26 cellular contexts compared by ENCODE assay signal in the genomic region with DNA sequence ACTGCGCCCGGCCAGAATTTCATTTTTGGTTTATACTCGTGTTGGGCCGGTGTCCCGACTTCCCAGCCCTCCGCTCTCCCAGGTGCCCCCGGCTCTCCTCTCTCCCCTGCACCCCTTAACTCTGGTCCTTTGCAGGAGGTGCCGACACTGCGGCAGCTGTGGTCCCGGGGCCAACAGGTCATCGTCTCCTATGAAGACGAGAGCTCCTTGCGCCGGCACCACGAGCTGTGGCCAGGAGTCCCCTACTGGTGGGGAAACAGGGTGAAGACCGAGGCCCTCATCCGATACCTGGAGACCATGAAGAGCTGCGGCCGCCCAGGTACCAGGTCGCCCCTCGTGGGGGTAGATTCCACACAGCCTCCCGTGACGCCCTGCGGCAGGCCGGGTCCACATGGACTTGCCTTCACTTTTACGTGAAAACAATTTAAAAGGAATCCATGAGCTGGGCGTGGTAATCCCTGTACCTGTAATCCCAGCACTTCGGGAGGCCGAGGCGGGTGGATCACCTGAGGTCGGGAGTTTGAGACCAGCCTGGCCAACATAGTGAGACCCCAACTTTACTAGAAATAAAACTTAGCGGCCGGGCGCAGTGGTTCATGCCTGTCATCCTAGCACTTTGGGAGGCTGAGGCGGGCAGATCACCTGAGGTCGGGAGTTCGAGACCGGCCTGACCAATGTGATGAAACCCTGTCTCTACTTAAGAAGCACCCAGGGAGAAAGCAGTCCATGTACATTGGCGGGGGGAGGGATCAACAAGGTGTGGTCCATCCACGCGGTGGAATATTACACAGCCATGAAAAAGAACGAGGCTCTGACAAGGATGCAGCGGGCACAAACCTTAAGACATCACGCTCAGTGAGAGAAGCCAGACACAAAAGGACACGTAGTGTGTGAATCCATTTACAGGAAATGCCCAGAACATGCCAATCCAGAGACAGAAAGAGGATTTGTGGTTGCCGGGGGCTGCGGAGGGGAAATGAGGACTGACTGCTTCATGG. TPM values are rescaled to one million over a fixed set of nuclear protein-coding genes. Genes with fewer than 3 reads are reported as not detected.
DNase-seq lines count a peak whose midpoint lies in the region; TF ChIP-seq lines count a peak whose summit lies in the region.
"Had no signal": no experiment of that assay in that cellular context is flagged by ENCODE, and none has a peak within 500 bp of the region (broad histone marks: within the 10 kb centered on the region; RNA-seq: fewer than 3 reads in every experiment).

No MANE protein-coding gene starts in this region.

- H3K27me3 ChIP-seq in H7 (ENCODE audit: control insufficient read depth, insufficient read depth, low read length), result no peaks in the 10 kb centered on the region
- H3K27me3 ChIP-seq: ascending aorta, thyroid gland had no signal

- no peak overlapping the region for H3K4me3 ChIP-seq in H7 (ENCODE audit: insufficient read depth, low read depth, low read length)
- H3K4me3 ChIP-seq: ascending aorta, thyroid gland had no signal

- TF ChIP-seq CTCF in GM13976 (IDR thresholded peaks at IDR 0.05; ENCODE audit: borderline replicate concordance, control extremely low read depth, extremely low read depth, insufficient read depth, missing control alignments) (no peak), endothelial cell (IDR thresholded peaks at IDR 0.05; ENCODE audit: unreplicated experiment) (no peak)

- no peaks in the 10 kb centered on the region for H3K27me3 Mint-ChIP-seq in endothelial cell (ENCODE audit: unreplicated experiment)
- H3K27me3 Mint-ChIP-seq: activated B cell treated with CpG ODN at 0.5 μM for 24 hours; activated naive CD8-positive, alpha-beta T cell; IgD-negative memory B cell; naive thymus-derived CD8-positive, alpha-beta T cell; stimulated activated naive B cell treated with anti-CD40 and anti-IgM and Interleukin-4, amounts not matched to agents 10 μg/mL and 1 μg/mL and 100 μg/mL, for 72 hours had no signal

- peaks cover 33% of the 10 kb centered on the region for H3K36me3 ChIP-seq in H7 (replicated peaks; ENCODE audit: control insufficient read depth, insufficient read depth, low read length)
- H3K36me3 ChIP-seq: thyroid gland had no signal

- in situ Hi-C loops in GM13976 (cut with MboI; ENCODE audit: low sequenced_read_pairs, unreplicated experiment), result no loop called here

- H3K27ac Mint-ChIP-seq in endothelial cell (ENCODE audit: unreplicated experiment), result no peak overlapping the region
- H3K27ac Mint-ChIP-seq: activated B cell treated with CpG ODN at 0.5 μM for 24 hours; activated naive CD8-positive, alpha-beta T cell; activated T-helper 1 cell treated with anti-CD3 and anti-CD28 coated beads, Interleukin-12 subunit alpha, Interleukin-12 subunit beta, Interleukin-2, Interleukin-4 antibody, amounts not matched to agents 30 ng/mL and 10 ng/mL and 1 ng/mL, durations not matched to agents 14 hours and 24 hours and 36 hours; IgD-negative memory B cell; mesothelial cell of epicardium had no signal

- intact Hi-C loops in posterior vena cava (cut with DNase I), result no loop called here

- no peaks in the 10 kb centered on the region for H3K4me1 Mint-ChIP-seq in endothelial cell (ENCODE audit: unreplicated experiment)
- H3K4me1 Mint-ChIP-seq: activated B cell treated with CpG ODN at 0.5 μM for 24 hours; CD14-positive monocyte; IgD-negative memory B cell; mesothelial cell of epicardium; naive thymus-derived CD8-positive, alpha-beta T cell; stimulated activated naive B cell treated with anti-CD40 and anti-IgM and Interleukin-4, amounts not matched to agents 10 μg/mL and 1 μg/mL and 100 μg/mL, for 72 hours had no signal

- peaks cover 11% of the 10 kb centered on the region for H3K36me3 Mint-ChIP-seq in endothelial cell (ENCODE audit: low read depth, unreplicated experiment)

- peak overlapping the region; percentile 64 for H3K4me3 Mint-ChIP-seq in endothelial cell (ENCODE audit: unreplicated experiment)
- H3K4me3 Mint-ChIP-seq: activated B cell treated with CpG ODN at 0.5 μM for 24 hours; activated naive CD8-positive, alpha-beta T cell; activated T-helper 1 cell treated with anti-CD3 and anti-CD28 coated beads, Interleukin-12 subunit alpha, Interleukin-12 subunit beta, Interleukin-2, Interleukin-4 antibody, amounts not matched to agents 30 ng/mL and 10 ng/mL and 1 ng/mL, durations not matched to agents 14 hours and 24 hours and 36 hours; CD14-positive monocyte; IgD-negative memory B cell; mesothelial cell of epicardium; naive thymus-derived CD8-positive, alpha-beta T cell; stimulated activated naive B cell treated with anti-CD40 and anti-IgM and Interleukin-4, amounts not matched to agents 10 μg/mL and 1 μg/mL and 100 μg/mL, for 72 hours had no signal

- DNase-seq in GM13976 (ENCODE audit: low spot score) (peak; percentile 20), H7 (peak; percentile 29), endothelial cell (ENCODE audit: low spot score) (no peak), posterior vena cava (ENCODE audit: low spot score) (peak; percentile 64), islet precursor cell (no peak), SK-N-DZ (ENCODE audit: low spot score) (no peak)
- no peak for DNase-seq in effector CD4-positive, alpha-beta T cell
- DNase-seq: activated B cell treated with CpG ODN at 0.5 μM for 24 hours; caudate nucleus; dermis blood vessel endothelial cell; NCI-H2081; NCI-H345; NCI-H748 treated with DMSO at 0.1 percent for 48 hours; retina; stimulated activated CD4-positive, alpha-beta T cell treated with anti-CD3 and anti-CD28 coated beads, Interleukin-12 subunit alpha, Interleukin-12 subunit beta, amount 100 ng/mL, for 4 hours; stimulated activated CD4-positive, alpha-beta T cell treated with anti-CD3 and anti-CD28 coated beads, Interleukin-4, amount 100 ng/mL, for 24 hours; stimulated activated naive B cell treated with anti-CD40 and anti-IgM and Interleukin-4, amounts not matched to agents 10 μg/mL and 1 μg/mL and 100 μg/mL, for 72 hours; T-helper 9 cell had no signal

- no peaks in the 10 kb centered on the region for H3K9me3 Mint-ChIP-seq in endothelial cell (ENCODE audit: unreplicated experiment)
- H3K9me3 Mint-ChIP-seq: activated B cell treated with CpG ODN at 0.5 μM for 24 hours; activated T-helper 1 cell treated with anti-CD3 and anti-CD28 coated beads, Interleukin-12 subunit alpha, Interleukin-12 subunit beta, Interleukin-2, Interleukin-4 antibody, amounts not matched to agents 30 ng/mL and 10 ng/mL and 1 ng/mL, durations not matched to agents 14 hours and 24 hours and 36 hours; naive thymus-derived CD8-positive, alpha-beta T cell; stimulated activated naive B cell treated with anti-CD40 and anti-IgM and Interleukin-4, amounts not matched to agents 10 μg/mL and 1 μg/mL and 100 μg/mL, for 72 hours had no signal

RNA-seq across cellular contexts. Expression of a gene that starts 12.0 kb away (rescaled TPM):
- total RNA-seq in H7 (2014; rRNA removed; shearing (Covaris generic)), result 86.3 and 92.0 TPM in 2 replicates
- total RNA-seq in endothelial cell (ENCODE audit: unreplicated experiment) (21.7 TPM), posterior vena cava (1 to 10 TPM; 3.1 to 5.6 TPM)
- polyA plus RNA-seq in SK-N-DZ (2014; cell fraction: cytosol; rRNA removed), result 34.2 and 37.3 TPM in 2 replicates
- polyA plus RNA-seq in SK-N-DZ (2014; cell fraction: nucleus; rRNA removed), result 34.9 and 36.7 TPM in 2 replicates

RNA-seq across cellular contexts. Expression of a gene that starts 25.4 kb away (rescaled TPM):
- total RNA-seq in H7 (2014; rRNA removed; shearing (Covaris generic)), result 38.4 and 48.9 TPM in 2 replicates
- 47.2 TPM for total RNA-seq in endothelial cell (ENCODE audit: unreplicated experiment)
- total RNA-seq in posterior vena cava, result 10 to 100 TPM; 31.1 to 34.9 TPM
- 32.5 and 41.2 TPM in 2 replicates for polyA plus RNA-seq in SK-N-DZ (2014; cell fraction: cytosol; rRNA removed)
- polyA plus RNA-seq in SK-N-DZ (2014; cell fraction: nucleus; rRNA removed), result 48.4 and 50.4 TPM in 2 replicates

Comparison
In these comparisons a context has a peak if more than half of its experiments do, and no peak if none do; other contexts are left out.
1. DNase-seq: peak in GM13976 (single experiment), H7 (single experiment) and posterior vena cava (single experiment); none in endothelial cell (single experiment), effector CD4-positive, alpha-beta T cell (single experiment), islet precursor cell (single experiment) and SK-N-DZ (single experiment).